ENCODE assay signal across 8 cellular contexts in genomic region chr2:109331864-109332848, GRCh38.
DNase-seq lines count a peak whose midpoint lies in the region.

No MANE protein-coding gene starts in this region.

- DNase-seq in DMS 273 treated with DMSO at 0.1 percent for 48 hours (lab: John Stamatoyannopoulos, UW) (peak; percentile 21), HCEC 1CT (peak; percentile 98), NCI-H226 (peak; percentile 96), amniotic epithelial cell (ENCODE audit: low read depth) (peak; percentile 96), hepatic stellate cell (ENCODE audit: low spot score) (peak; percentile 83), skeletal muscle cell (ENCODE audit: low read depth) (peak; percentile 93), D341Med (ENCODE audit: low spot score) (no peak), SK-N-DZ (ENCODE audit: low spot score) (no peak)

- peak overlapping the region; percentile 22 for H3K4me3 ChIP-seq in skeletal muscle cell (ENCODE audit: low read depth, low read length)

Comparison
In these comparisons a context has a peak if more than half of its experiments do, and no peak if none do; other contexts are left out.
1. DNase-seq: peak in DMS 273 treated with DMSO at 0.1 percent for 48 hours (single experiment), HCEC 1CT (single experiment), NCI-H226 (single experiment), amniotic epithelial cell (single experiment), hepatic stellate cell (single experiment) and skeletal muscle cell (single experiment); none in D341Med (single experiment) and SK-N-DZ (single experiment).